Comparison of ENCODE assay signal across 1 cellular context in the genomic region with DNA sequence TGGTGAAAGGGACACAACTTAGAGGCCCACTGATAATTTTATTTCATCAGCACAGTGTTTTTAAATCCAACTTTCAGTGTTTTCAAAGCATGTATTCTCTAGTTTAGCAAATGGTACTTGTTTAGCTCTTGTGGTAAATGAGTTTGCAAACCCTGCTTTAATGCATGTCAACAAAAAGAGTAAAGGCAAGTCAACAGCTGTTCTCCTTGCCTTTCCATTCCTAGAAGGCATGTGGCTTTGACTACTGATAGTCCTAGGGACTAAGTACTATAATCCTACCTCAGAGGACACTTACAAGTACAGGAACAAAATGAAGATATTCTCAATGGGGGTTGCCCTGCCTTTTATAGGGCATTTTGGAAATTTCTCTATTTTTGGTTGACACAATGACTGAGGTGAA.
TF ChIP-seq lines count a peak whose summit lies in the region.

No MANE protein-coding gene starts in this region.

TF ChIP-seq in HEK293, 187 proteins besides CTCF, POLR2A, EP300 and RAD21 (continued from another document):
- TF ChIP-seq TRIM28 (IDR thresholded peaks at IDR 0.05; ENCODE audit: borderline replicate concordance, low read length) = no peak
- TF ChIP-seq PRDM1 (tag by site-specific recombination; IDR thresholded peaks at IDR 0.05) = 0 out of 2 replicates have a peak, but pooled peaks have one; percentile 13
- TF ChIP-seq, protein P1, sequence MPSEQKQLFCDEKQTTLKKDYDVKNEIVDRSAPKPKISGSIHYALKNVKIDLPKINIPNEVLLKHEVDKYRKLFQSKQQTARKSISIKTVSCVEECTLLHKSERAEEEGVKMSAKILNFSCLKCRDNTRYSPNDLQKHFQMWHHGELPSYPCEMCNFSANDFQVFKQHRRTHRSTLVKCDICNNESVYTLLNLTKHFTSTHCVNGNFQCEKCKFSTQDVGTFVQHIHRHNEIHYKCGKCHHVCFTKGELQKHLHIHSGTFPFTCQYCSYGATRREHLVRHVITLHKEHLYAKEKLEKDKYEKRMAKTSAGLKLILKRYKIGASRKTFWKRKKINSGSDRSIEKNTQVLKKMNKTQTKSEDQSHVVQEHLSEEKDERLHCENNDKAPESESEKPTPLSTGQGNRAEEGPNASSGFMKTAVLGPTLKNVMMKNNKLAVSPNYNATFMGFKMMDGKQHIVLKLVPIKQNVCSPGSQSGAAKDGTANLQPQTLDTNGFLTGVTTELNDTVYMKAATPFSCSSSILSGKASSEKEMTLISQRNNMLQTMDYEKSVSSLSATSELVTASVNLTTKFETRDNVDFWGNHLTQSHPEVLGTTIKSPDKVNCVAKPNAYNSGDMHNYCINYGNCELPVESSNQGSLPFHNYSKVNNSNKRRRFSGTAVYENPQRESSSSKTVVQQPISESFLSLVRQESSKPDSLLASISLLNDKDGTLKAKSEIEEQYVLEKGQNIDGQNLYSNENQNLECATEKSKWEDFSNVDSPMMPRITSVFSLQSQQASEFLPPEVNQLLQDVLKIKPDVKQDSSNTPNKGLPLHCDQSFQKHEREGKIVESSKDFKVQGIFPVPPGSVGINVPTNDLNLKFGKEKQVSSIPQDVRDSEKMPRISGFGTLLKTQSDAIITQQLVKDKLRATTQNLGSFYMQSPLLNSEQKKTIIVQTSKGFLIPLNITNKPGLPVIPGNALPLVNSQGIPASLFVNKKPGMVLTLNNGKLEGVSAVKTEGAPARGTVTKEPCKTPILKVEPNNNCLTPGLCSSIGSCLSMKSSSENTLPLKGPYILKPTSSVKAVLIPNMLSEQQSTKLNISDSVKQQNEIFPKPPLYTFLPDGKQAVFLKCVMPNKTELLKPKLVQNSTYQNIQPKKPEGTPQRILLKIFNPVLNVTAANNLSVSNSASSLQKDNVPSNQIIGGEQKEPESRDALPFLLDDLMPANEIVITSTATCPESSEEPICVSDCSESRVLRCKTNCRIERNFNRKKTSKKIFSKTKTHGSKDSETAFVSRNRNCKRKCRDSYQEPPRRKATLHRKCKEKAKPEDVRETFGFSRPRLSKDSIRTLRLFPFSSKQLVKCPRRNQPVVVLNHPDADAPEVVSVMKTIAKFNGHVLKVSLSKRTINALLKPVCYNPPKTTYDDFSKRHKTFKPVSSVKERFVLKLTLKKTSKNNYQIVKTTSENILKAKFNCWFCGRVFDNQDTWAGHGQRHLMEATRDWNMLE (tag by site-specific recombination; conservative IDR thresholded peaks at IDR 0.05; ENCODE audit: low read depth) = no peak
- 0 out of 2 replicates have a peak, but pooled peaks have one; percentile 7 for TF ChIP-seq ZNF146 (tag by site-specific recombination; IDR thresholded peaks at IDR 0.05)
